In genomic region chr6:62324817-62325216, GRCh38 we compare ENCODE assay signal across 20 cellular contexts. TPM values are rescaled to one million over a fixed set of nuclear protein-coding genes. Genes with fewer than 3 reads are reported as not detected.
"Had no signal": no experiment of that assay in that cellular context is flagged by ENCODE, and none has a peak within 500 bp of the region (broad histone marks: within the 10 kb centered on the region; RNA-seq: fewer than 3 reads in every experiment).

No MANE protein-coding gene starts in this region.

- H3K27me3 ChIP-seq: body of pancreas, spleen, upper lobe of right lung had no signal

- H3K36me3 ChIP-seq: spleen, upper lobe of right lung had no signal

- H3K4me1 ChIP-seq: body of pancreas, spleen, upper lobe of right lung had no signal

- H3K9me3 ChIP-seq: body of pancreas, spleen, upper lobe of right lung had no signal

- ATAC-seq: activated CD4-positive, alpha-beta T cell treated with anti-CD3 and anti-CD28 coated beads for 36 hours; body of pancreas; left lobe of liver; stimulated activated naive B cell treated with anti-CD40 and anti-IgM and Interleukin-4, amounts not matched to agents 10 μg/mL and 1 μg/mL and 100 μg/mL, for 72 hours; upper lobe of right lung; WTC11 had no signal

- H3K27ac Mint-ChIP-seq: activated CD4-positive, alpha-beta T cell treated with anti-CD3 and anti-CD28 coated beads for 36 hours; activated naive CD8-positive, alpha-beta T cell treated with anti-CD3 and anti-CD28 coated beads, Interleukin-2, amount 10 ng/mL, durations not matched to agents 7 days and 5 days; nephron; stimulated activated naive B cell treated with anti-CD40 and anti-IgM and Interleukin-4, amounts not matched to agents 10 μg/mL and 1 μg/mL and 100 μg/mL, for 72 hours; WTC11 had no signal

- H3K4me3 Mint-ChIP-seq: activated CD4-positive, alpha-beta T cell treated with anti-CD3 and anti-CD28 coated beads for 36 hours; activated naive CD8-positive, alpha-beta T cell treated with anti-CD3 and anti-CD28 coated beads, Interleukin-2, amount 10 ng/mL, durations not matched to agents 7 days and 5 days; nephron; stimulated activated naive B cell treated with anti-CD40 and anti-IgM and Interleukin-4, amounts not matched to agents 10 μg/mL and 1 μg/mL and 100 μg/mL, for 72 hours; WTC11 had no signal

- H3K27me3 Mint-ChIP-seq: activated CD4-positive, alpha-beta T cell treated with anti-CD3 and anti-CD28 coated beads for 36 hours; activated naive CD8-positive, alpha-beta T cell treated with anti-CD3 and anti-CD28 coated beads, Interleukin-2, amount 10 ng/mL, durations not matched to agents 7 days and 5 days; stimulated activated naive B cell treated with anti-CD40 and anti-IgM and Interleukin-4, amounts not matched to agents 10 μg/mL and 1 μg/mL and 100 μg/mL, for 72 hours had no signal

- H3K4me3 ChIP-seq: body of pancreas, lung, spleen, upper lobe of right lung had no signal

- H3K9me3 Mint-ChIP-seq: activated naive CD8-positive, alpha-beta T cell treated with anti-CD3 and anti-CD28 coated beads, Interleukin-2, amount 10 ng/mL, durations not matched to agents 7 days and 5 days; nephron had no signal

- FAIRE-seq: keratinocyte had no signal

- DNase-seq: activated CD4-positive, alpha-beta T cell treated with anti-CD3 and anti-CD28 coated beads for 36 hours; activated CD4-positive, alpha-beta T cell treated with anti-CD3 and anti-CD28 coated beads, Interleukin-2, amount 50 U/mL, for 48 hours; activated naive CD4-positive, alpha-beta T cell treated with Interleukin-2 at 50 U/mL for 16 hours; activated naive CD8-positive, alpha-beta T cell treated with anti-CD3 and anti-CD28 coated beads, Interleukin-2, amount 10 ng/mL, durations not matched to agents 7 days and 5 days; amygdala; body of pancreas; erythroblast; foreskin melanocyte; glutamatergic neuron; midbrain; nucleus accumbens; spleen; stimulated activated CD4-positive, alpha-beta T cell treated with anti-CD3 and anti-CD28 coated beads, Interleukin-4, amount 100 ng/mL, for 4 hours; stimulated activated naive B cell treated with anti-CD40 and anti-IgM and Interleukin-4, amounts not matched to agents 10 μg/mL and 1 μg/mL and 100 μg/mL, for 72 hours; upper lobe of right lung had no signal

- H3K4me1 Mint-ChIP-seq: activated CD4-positive, alpha-beta T cell treated with anti-CD3 and anti-CD28 coated beads for 36 hours; activated naive CD8-positive, alpha-beta T cell treated with anti-CD3 and anti-CD28 coated beads, Interleukin-2, amount 10 ng/mL, durations not matched to agents 7 days and 5 days; nephron had no signal

- H3K27ac ChIP-seq: body of pancreas, spleen, upper lobe of right lung had no signal

- H3K36me3 Mint-ChIP-seq: activated naive CD8-positive, alpha-beta T cell treated with anti-CD3 and anti-CD28 coated beads, Interleukin-2, amount 10 ng/mL, durations not matched to agents 7 days and 5 days; stimulated activated naive B cell treated with anti-CD40 and anti-IgM and Interleukin-4, amounts not matched to agents 10 μg/mL and 1 μg/mL and 100 μg/mL, for 72 hours; WTC11 had no signal

RNA-seq across cellular contexts. Expression of gene KHDRBS2, which starts 38.8 kb away (rescaled TPM):
- polyA plus RNA-seq: keratinocyte had no signal
